ENCODE assay signal across 8 cellular contexts in genomic region chr4:155403886-155404285, GRCh38. TPM values are rescaled to one million over a fixed set of nuclear protein-coding genes. Genes with fewer than 3 reads are reported as not detected.
DNase-seq lines count a peak whose midpoint lies in the region; ATAC-seq, FAIRE-seq and TF ChIP-seq lines count a peak whose summit lies in the region.

No MANE protein-coding gene starts in this region.

- no peaks in the 10 kb centered on the region for H3K4me1 Mint-ChIP-seq in activated CD8-positive, alpha-beta T cell treated with anti-CD3 and anti-CD28 coated beads for 36 hours (ENCODE audit: low read depth)
- H3K4me1 Mint-ChIP-seq in natural killer cell treated with Interleukin-12 subunit alpha and Interleukin-12 subunit beta and Interleukin-15 and Interleukin-18, amount 100 ng/mL, for 72 hours (ENCODE audit: low read depth in 2 of 2): no peaks in the 10 kb centered on the region

- TF ChIP-seq CTCF in C4-2B (conservative IDR thresholded peaks at IDR 0.05) (peak; percentile 68), LNCAP (IDR thresholded peaks at IDR 0.05) (peak; percentile 58), esophagus squamous epithelium (IDR thresholded peaks at IDR 0.05) (peak in 2 of 6 experiments; percentile 8 to 45)
- TF ChIP-seq CTCF in activated CD8-positive, alpha-beta T cell treated with anti-CD3 and anti-CD28 coated beads for 36 hours (IDR thresholded peaks at IDR 0.05): no peak

- DNase-seq in adipocyte (ENCODE audit: low read depth) (peak; percentile 86), kidney tubule cell (ENCODE audit: low spot score) (peak; percentile 50), GM19239 (ENCODE audit: insufficient read length, low spot score) (no peak), esophagus squamous epithelium (lab: John Stamatoyannopoulos, UW) (no peak)
- DNase-seq in activated CD8-positive, alpha-beta T cell treated with anti-CD3 and anti-CD28 coated beads for 36 hours: no peak
- DNase-seq in natural killer cell treated with Interleukin-12 subunit alpha and Interleukin-12 subunit beta and Interleukin-15 and Interleukin-18, amount 100 ng/mL, for 72 hours (ENCODE audit: low spot score): no peak

- H3K36me3 ChIP-seq in adipocyte (ENCODE audit: control insufficient read depth, insufficient read depth, low read length, severe bottlenecking): no peaks in the 10 kb centered on the region
- no peaks in the 10 kb centered on the region for H3K36me3 ChIP-seq in esophagus squamous epithelium

- FAIRE-seq in GM19239 (lab: Jason Lieb, UNC): no peak

- H3K27ac Mint-ChIP-seq in activated CD8-positive, alpha-beta T cell treated with anti-CD3 and anti-CD28 coated beads for 36 hours: no peak overlapping the region
- no peak overlapping the region for H3K27ac Mint-ChIP-seq in natural killer cell treated with Interleukin-12 subunit alpha and Interleukin-12 subunit beta and Interleukin-15 and Interleukin-18, amount 100 ng/mL, for 72 hours

- CTCF ChIA-PET in activated CD8-positive, alpha-beta T cell treated with anti-CD3 and anti-CD28 coated beads for 36 hours (lab: Charles Lee): interaction anchor here (0.8 to 1.6 kb wide), 2 partner anchors 384 to 1648 kb away, joined by 3 read pairs; no protein-coding TSS in a partner anchor

- H3K27me3 ChIP-seq in adipocyte (replicated peaks; ENCODE audit: control insufficient read depth, insufficient read depth, low read length): no peaks in the 10 kb centered on the region
- H3K27me3 ChIP-seq in esophagus squamous epithelium: no peaks in the 10 kb centered on the region

- H3K9ac ChIP-seq in adipocyte (ENCODE audit: low read length): no peak overlapping the region

- ATAC-seq in activated CD8-positive, alpha-beta T cell treated with anti-CD3 and anti-CD28 coated beads for 36 hours: no peak
- ATAC-seq in natural killer cell treated with Interleukin-12 subunit alpha and Interleukin-12 subunit beta and Interleukin-15 and Interleukin-18, amount 100 ng/mL, for 72 hours: no peak

- no peak overlapping the region for H3K4me3 ChIP-seq in adipocyte (ENCODE audit: low read length)
- no peak overlapping the region for H3K4me3 ChIP-seq in esophagus squamous epithelium

- H3K4me1 ChIP-seq in adipocyte (ENCODE audit: control insufficient read depth, insufficient read depth, low read length): peaks cover 5% of the 10 kb centered on the region
- H3K4me1 ChIP-seq in esophagus squamous epithelium: peaks cover 0 to 16% (median 0%) of the 10 kb centered on the region in 3 donors

- WGBS in esophagus squamous epithelium, 2 donors: 5 to 12% methylated on average over 4 of the region's 4 CpGs

- no peak overlapping the region for H3K27ac ChIP-seq in C4-2B
- H3K27ac ChIP-seq in esophagus squamous epithelium: no peak overlapping the region

- intact Hi-C loops in activated CD8-positive, alpha-beta T cell treated with anti-CD3 and anti-CD28 coated beads for 36 hours (cut with micrococcal nuclease): no loop called here
- intact Hi-C loops in esophagus squamous epithelium (cut with DNase I): no loop called here

- no peak for TF ChIP-seq POLR2A in esophagus squamous epithelium (IDR thresholded peaks at IDR 0.05)

- peaks cover 2% of the 10 kb centered on the region for H3K27me3 Mint-ChIP-seq in activated CD8-positive, alpha-beta T cell treated with anti-CD3 and anti-CD28 coated beads for 36 hours
- H3K27me3 Mint-ChIP-seq in natural killer cell treated with Interleukin-12 subunit alpha and Interleukin-12 subunit beta and Interleukin-15 and Interleukin-18, amount 100 ng/mL, for 72 hours: peaks cover 14 to 18% of the 10 kb centered on the region in 2 donors

- H3K9me3 ChIP-seq in adipocyte (ENCODE audit: control insufficient read depth, low read length) (no peaks in the 10 kb centered on the region), esophagus squamous epithelium (no peaks in the 10 kb centered on the region)

- H3K36me3 Mint-ChIP-seq in activated CD8-positive, alpha-beta T cell treated with anti-CD3 and anti-CD28 coated beads for 36 hours (ENCODE audit: low read depth): no peaks in the 10 kb centered on the region
- H3K36me3 Mint-ChIP-seq in natural killer cell treated with Interleukin-12 subunit alpha and Interleukin-12 subunit beta and Interleukin-15 and Interleukin-18, amount 100 ng/mL, for 72 hours: no peaks in the 10 kb centered on the region

- POLR2A ChIA-PET in activated CD8-positive, alpha-beta T cell treated with anti-CD3 and anti-CD28 coated beads for 36 hours (lab: Charles Lee): no interaction called here

- H3K9me3 Mint-ChIP-seq in activated CD8-positive, alpha-beta T cell treated with anti-CD3 and anti-CD28 coated beads for 36 hours: no peaks in the 10 kb centered on the region
- H3K9me3 Mint-ChIP-seq in natural killer cell treated with Interleukin-12 subunit alpha and Interleukin-12 subunit beta and Interleukin-15 and Interleukin-18, amount 100 ng/mL, for 72 hours: no peaks in the 10 kb centered on the region

- no peak overlapping the region for H3K4me3 Mint-ChIP-seq in activated CD8-positive, alpha-beta T cell treated with anti-CD3 and anti-CD28 coated beads for 36 hours
- H3K4me3 Mint-ChIP-seq in natural killer cell treated with Interleukin-12 subunit alpha and Interleukin-12 subunit beta and Interleukin-15 and Interleukin-18, amount 100 ng/mL, for 72 hours: no peak overlapping the region

RNA-seq across cellular contexts. Expression of gene MAP9, which starts 27.1 kb away (rescaled TPM):
- total RNA-seq in activated CD8-positive, alpha-beta T cell treated with anti-CD3 and anti-CD28 coated beads for 36 hours: 1 to 10 TPM; 8.3 to 8.4 TPM
- total RNA-seq in natural killer cell treated with Interleukin-12 subunit alpha and Interleukin-12 subunit beta and Interleukin-15 and Interleukin-18, amount 100 ng/mL, for 72 hours: 1 to 10 TPM; 5.9 to 9.4 TPM
- 1 to 10 TPM; 1.9 to 4.2 (median 3.2) TPM for total RNA-seq in esophagus squamous epithelium

Comparison
In these comparisons a context has a peak if more than half of its experiments do, and no peak if none do; other contexts are left out.
1. DNase-seq: peak in adipocyte (single experiment) and kidney tubule cell (single experiment); none in activated CD8-positive, alpha-beta T cell treated with anti-CD3 and anti-CD28 coated beads for 36 hours (single experiment), GM19239 (single experiment), natural killer cell treated with Interleukin-12 subunit alpha and Interleukin-12 subunit beta and Interleukin-15 and Interleukin-18, amount 100 ng/mL, for 72 hours (single experiment) and esophagus squamous epithelium (single experiment).